Comparison of ENCODE assay signal across 24 cellular contexts in the genomic region with DNA sequence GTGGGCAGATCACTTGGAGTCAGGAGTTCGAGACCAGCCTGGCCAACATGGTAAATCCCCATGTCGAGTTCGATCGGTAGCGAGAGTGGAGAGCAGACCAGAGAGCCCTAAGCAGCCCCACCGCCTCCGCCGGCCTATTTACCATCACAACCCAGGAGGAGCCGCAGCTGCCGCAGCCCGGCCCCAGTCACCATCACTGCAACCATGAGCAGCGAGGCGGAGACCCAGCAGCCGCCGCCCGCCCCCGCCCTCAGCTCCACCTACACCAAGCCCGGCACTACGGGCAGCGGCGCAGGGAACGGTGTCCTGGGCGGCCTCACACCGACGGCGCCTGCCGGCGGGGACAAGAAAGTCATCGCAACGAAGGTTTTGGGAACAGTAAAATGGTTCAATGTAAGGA.
"Had no signal": no experiment of that assay in that cellular context is flagged by ENCODE, and none has a peak within 500 bp of the region (broad histone marks: within the 10 kb centered on the region; RNA-seq: fewer than 3 reads in every experiment).

No MANE protein-coding gene starts in this region.

- H3K36me3 ChIP-seq: left ventricle myocardium inferior, lower lobe of right lung, neural progenitor cell, prostate gland, sigmoid colon, upper lobe of left lung, uterus had no signal

- H3K4me1 Mint-ChIP-seq: mesothelial cell of epicardium had no signal

- H3K27ac ChIP-seq: hepatocyte, left ventricle myocardium inferior, lower lobe of right lung, neural progenitor cell, parathyroid adenoma, prostate gland, sigmoid colon, skin epidermis, upper lobe of left lung, uterus had no signal

- H3K9me3 ChIP-seq: left ventricle myocardium inferior, lower lobe of right lung, prostate gland, sigmoid colon, upper lobe of left lung, uterus had no signal

- H3K27ac Mint-ChIP-seq: memory B cell; mesothelial cell of epicardium; natural killer cell treated with Interleukin-12 subunit alpha and Interleukin-12 subunit beta and Interleukin-15 and Interleukin-18, amount 100 ng/mL, for 72 hours; neural progenitor cell had no signal

- H3K4me3 ChIP-seq: hepatocyte, left ventricle myocardium inferior, lower lobe of right lung, neural progenitor cell, prostate gland, sigmoid colon, skin epidermis, upper lobe of left lung, uterus had no signal

- H3K79me2 ChIP-seq: hepatocyte, parathyroid adenoma had no signal

- H3K4me3 Mint-ChIP-seq: memory B cell; mesothelial cell of epicardium; natural killer cell treated with Interleukin-12 subunit alpha and Interleukin-12 subunit beta and Interleukin-15 and Interleukin-18, amount 100 ng/mL, for 72 hours; neural progenitor cell had no signal

- H3K4me1 ChIP-seq: lower lobe of right lung, neural progenitor cell, parathyroid adenoma, prostate gland, upper lobe of left lung, uterus had no signal

- H3K4me2 ChIP-seq: hepatocyte, neural progenitor cell had no signal

- FAIRE-seq: colon, islet of Langerhans had no signal

- H3K9ac ChIP-seq: neural progenitor cell, parathyroid adenoma had no signal

- DNase-seq: cerebellar nuclear complex; dermis blood vessel endothelial cell; effector CD4-positive, alpha-beta T cell; foreskin melanocyte; kidney glomerular epithelial cell; left ventricle myocardium inferior; lower lobe of right lung; occipital lobe; sigmoid colon; stimulated activated CD4-positive, alpha-beta T cell treated with anti-CD3 and anti-CD28 coated beads, Interleukin-2, amount 100 ng/mL, for 24 hours; stimulated activated CD4-positive, alpha-beta T cell treated with anti-CD3 and anti-CD28 coated beads, Interleukin-4, amount 100 ng/mL, for 4 hours; stimulated activated naive CD4-positive, alpha-beta T cell; uterus had no signal

- H3K27me3 ChIP-seq: hepatocyte, neural progenitor cell, sigmoid colon, upper lobe of left lung, uterus had no signal

- ATAC-seq: lower lobe of right lung; natural killer cell treated with Interleukin-12 subunit alpha and Interleukin-12 subunit beta and Interleukin-15 and Interleukin-18, amount 100 ng/mL, for 72 hours had no signal

- H2AFZ ChIP-seq: hepatocyte, neural progenitor cell, parathyroid adenoma had no signal

- H3K9me3 Mint-ChIP-seq: memory B cell; mesothelial cell of epicardium; natural killer cell treated with Interleukin-12 subunit alpha and Interleukin-12 subunit beta and Interleukin-15 and Interleukin-18, amount 100 ng/mL, for 72 hours had no signal
